ENCODE assay signal across 18 cellular contexts in the genomic region with DNA sequence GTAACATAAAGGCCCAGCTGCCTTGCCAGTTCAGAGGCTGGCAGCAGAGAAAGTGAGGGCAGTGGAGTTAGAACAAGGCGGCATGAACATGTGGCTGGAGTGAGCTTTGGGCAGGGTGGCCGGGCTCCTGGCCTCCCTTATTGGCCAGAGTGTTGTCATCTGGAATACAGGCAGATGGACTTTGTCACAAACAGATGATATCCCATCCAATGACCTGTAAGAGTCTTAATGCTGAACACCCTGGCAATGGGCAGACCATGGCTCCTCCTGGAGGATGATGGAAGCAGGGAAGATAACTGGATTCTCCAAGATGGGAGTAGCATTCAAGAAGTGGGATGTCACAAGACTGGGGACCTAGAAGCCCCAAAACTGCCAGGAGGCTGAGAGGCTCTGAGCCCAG.
A peak's percentile ranks its signal among the peaks of the same experiment; 100 is the strongest.
DNase-seq lines count a peak whose midpoint lies in the region; ATAC-seq and TF ChIP-seq lines count a peak whose summit lies in the region.
"Had no signal": no experiment of that assay in that cellular context is flagged by ENCODE, and none has a peak within 500 bp of the region (broad histone marks: within the 10 kb centered on the region; RNA-seq: fewer than 3 reads in every experiment).

No MANE protein-coding gene starts in this region.

- no peak overlapping the region for H3K4me3 Mint-ChIP-seq in dendritic cell treated with granulocyte-macrophage colony-stimulating factor and Interleukin-4, amounts not matched to agents 40 ng/mL and 50 ng/mL, for 4 days
- no peak overlapping the region for H3K4me3 Mint-ChIP-seq in mesothelial cell of epicardium
- no peak overlapping the region for H3K4me3 Mint-ChIP-seq in activated naive CD8-positive, alpha-beta T cell treated with anti-CD3 and anti-CD28 coated beads for 36 hours
- H3K4me3 Mint-ChIP-seq: CD8-positive, alpha-beta memory T cell had no signal

- no peaks in the 10 kb centered on the region for H3K9me3 Mint-ChIP-seq in dendritic cell treated with granulocyte-macrophage colony-stimulating factor and Interleukin-4, amounts not matched to agents 40 ng/mL and 50 ng/mL, for 4 days
- no peaks in the 10 kb centered on the region for H3K9me3 Mint-ChIP-seq in mesothelial cell of epicardium
- H3K9me3 Mint-ChIP-seq in activated naive CD8-positive, alpha-beta T cell treated with anti-CD3 and anti-CD28 coated beads for 36 hours: no peaks in the 10 kb centered on the region

- peaks cover 4% of the 10 kb centered on the region for H3K27me3 Mint-ChIP-seq in dendritic cell treated with granulocyte-macrophage colony-stimulating factor and Interleukin-4, amounts not matched to agents 40 ng/mL and 50 ng/mL, for 4 days
- H3K27me3 Mint-ChIP-seq in mesothelial cell of epicardium (ENCODE audit: low read depth): no peaks in the 10 kb centered on the region
- no peaks in the 10 kb centered on the region for H3K27me3 Mint-ChIP-seq in activated naive CD8-positive, alpha-beta T cell treated with anti-CD3 and anti-CD28 coated beads for 36 hours

- H3K27ac Mint-ChIP-seq in dendritic cell treated with granulocyte-macrophage colony-stimulating factor and Interleukin-4, amounts not matched to agents 40 ng/mL and 50 ng/mL, for 4 days: peak overlapping the region; percentile 76
- H3K27ac Mint-ChIP-seq in mesothelial cell of epicardium: peak overlapping the region; percentile 44
- H3K27ac Mint-ChIP-seq in activated naive CD8-positive, alpha-beta T cell treated with anti-CD3 and anti-CD28 coated beads for 36 hours: no peak overlapping the region
- H3K27ac Mint-ChIP-seq: CD8-positive, alpha-beta memory T cell had no signal

- H3K4me1 ChIP-seq in osteoblast (ENCODE audit: insufficient read depth, low read length): peaks cover 7% of the 10 kb centered on the region
- H3K4me1 ChIP-seq in ovary (ENCODE audit: insufficient read depth): peaks cover 1% of the 10 kb centered on the region
- H3K4me1 ChIP-seq: Caco-2, HAP-1 had no signal

- no peaks in the 10 kb centered on the region for H3K79me2 ChIP-seq in osteoblast (ENCODE audit: insufficient read depth, low read length)

- WGBS in ovary, 3 donors: 62 to 82% (median 63%) methylated on average over 2 of the region's 2 CpGs

- H2AFZ ChIP-seq in osteoblast (ENCODE audit: low read length): peak overlapping the region; percentile 29

- TF ChIP-seq EP300 in ovary (IDR thresholded peaks at IDR 0.05): no peak

- H4K20me1 ChIP-seq in osteoblast (ENCODE audit: insufficient read depth, low read length): no peaks in the 10 kb centered on the region
- H4K20me1 ChIP-seq: BLaER1 had no signal

- H3K36me3 ChIP-seq in osteoblast (ENCODE audit: insufficient read depth, low read length) (no peaks in the 10 kb centered on the region), ovary (no peaks in the 10 kb centered on the region)
- H3K36me3 ChIP-seq: BLaER1, HAP-1 had no signal

- TF ChIP-seq CTCF in mesothelial cell of epicardium (IDR thresholded peaks at IDR 0.05; ENCODE audit: unreplicated experiment): no peak
- no peak for TF ChIP-seq CTCF in osteoblast (IDR thresholded peaks at IDR 0.05; ENCODE audit: extremely low read depth, low read depth, low read length)
- TF ChIP-seq CTCF in ovary (IDR thresholded peaks at IDR 0.05): no peak

- H3K9me3 ChIP-seq in osteoblast (ENCODE audit: low read depth, low read length) (no peaks in the 10 kb centered on the region), ovary (no peaks in the 10 kb centered on the region)
- H3K9me3 ChIP-seq: BLaER1, Caco-2, HAP-1 had no signal

- no peak overlapping the region for H3K4me3 ChIP-seq in osteoblast (ENCODE audit: insufficient read depth, low read length)
- H3K4me3 ChIP-seq in ovary: no peak overlapping the region
- H3K4me3 ChIP-seq: BLaER1, HAP-1 had no signal

- intact Hi-C loops in dendritic cell treated with granulocyte-macrophage colony-stimulating factor and Interleukin-4, amounts not matched to agents 40 ng/mL and 50 ng/mL, for 4 days (cut with micrococcal nuclease): no loop called here
- intact Hi-C loops in left colon (cut with DNase I, micrococcal nuclease) (no loop called here), ovary (cut with DNase I) (no loop called here)

- ATAC-seq in left colon: peak; percentile 83
- no peak for ATAC-seq in GM21619 (IDR thresholded peaks at IDR 0.05; ENCODE audit: unreplicated experiment)

- H3K27ac ChIP-seq in osteoblast (ENCODE audit: low read depth, low read length) (no peak overlapping the region), ovary (no peak overlapping the region)
- H3K27ac ChIP-seq: BLaER1, HL-60 had no signal

- H3K4me1 Mint-ChIP-seq in dendritic cell treated with granulocyte-macrophage colony-stimulating factor and Interleukin-4, amounts not matched to agents 40 ng/mL and 50 ng/mL, for 4 days (ENCODE audit: low read depth): peaks cover 50% of the 10 kb centered on the region
- peaks cover 53% of the 10 kb centered on the region for H3K4me1 Mint-ChIP-seq in mesothelial cell of epicardium
- no peaks in the 10 kb centered on the region for H3K4me1 Mint-ChIP-seq in activated naive CD8-positive, alpha-beta T cell treated with anti-CD3 and anti-CD28 coated beads for 36 hours
- H3K4me1 Mint-ChIP-seq: CD8-positive, alpha-beta memory T cell had no signal

- H3K36me3 Mint-ChIP-seq in dendritic cell treated with granulocyte-macrophage colony-stimulating factor and Interleukin-4, amounts not matched to agents 40 ng/mL and 50 ng/mL, for 4 days (ENCODE audit: low read depth): no peaks in the 10 kb centered on the region
- no peaks in the 10 kb centered on the region for H3K36me3 Mint-ChIP-seq in mesothelial cell of epicardium
- no peaks in the 10 kb centered on the region for H3K36me3 Mint-ChIP-seq in activated naive CD8-positive, alpha-beta T cell treated with anti-CD3 and anti-CD28 coated beads for 36 hours
- H3K36me3 Mint-ChIP-seq: CD8-positive, alpha-beta memory T cell had no signal

- no peak for TF ChIP-seq POLR2A in erythroblast (IDR thresholded peaks at IDR 0.05; ENCODE audit: low read length)
- TF ChIP-seq POLR2A in ovary (IDR thresholded peaks at IDR 0.05): no peak

- H3K27me3 ChIP-seq in osteoblast (ENCODE audit: insufficient read depth, low read length) (no peaks in the 10 kb centered on the region), ovary (no peaks in the 10 kb centered on the region)
- H3K27me3 ChIP-seq: BLaER1 had no signal

- no peak overlapping the region for H3K4me2 ChIP-seq in osteoblast (ENCODE audit: insufficient read depth, low read length)

- no peak for DNase-seq in left colon
- no peak for DNase-seq in mesothelial cell of epicardium (ENCODE audit: low spot score in 2 of 2, unreplicated experiment in 2 of 2)
- DNase-seq in osteoblast (ENCODE audit: insufficient read length, low spot score, missing footprints): no peak
- DNase-seq in activated naive CD8-positive, alpha-beta T cell treated with anti-CD3 and anti-CD28 coated beads for 36 hours: no peak
- DNase-seq in erythroblast (lab: John Stamatoyannopoulos, UW): no peak
- DNase-seq in ovary: no peak
- DNase-seq: 8988T; AML-193; Caco-2; CD8-positive, alpha-beta memory T cell; DND-41; GDM1; GOT3 had no signal
